Comparison of ENCODE assay signal across 15 cellular contexts in the genomic region with DNA sequence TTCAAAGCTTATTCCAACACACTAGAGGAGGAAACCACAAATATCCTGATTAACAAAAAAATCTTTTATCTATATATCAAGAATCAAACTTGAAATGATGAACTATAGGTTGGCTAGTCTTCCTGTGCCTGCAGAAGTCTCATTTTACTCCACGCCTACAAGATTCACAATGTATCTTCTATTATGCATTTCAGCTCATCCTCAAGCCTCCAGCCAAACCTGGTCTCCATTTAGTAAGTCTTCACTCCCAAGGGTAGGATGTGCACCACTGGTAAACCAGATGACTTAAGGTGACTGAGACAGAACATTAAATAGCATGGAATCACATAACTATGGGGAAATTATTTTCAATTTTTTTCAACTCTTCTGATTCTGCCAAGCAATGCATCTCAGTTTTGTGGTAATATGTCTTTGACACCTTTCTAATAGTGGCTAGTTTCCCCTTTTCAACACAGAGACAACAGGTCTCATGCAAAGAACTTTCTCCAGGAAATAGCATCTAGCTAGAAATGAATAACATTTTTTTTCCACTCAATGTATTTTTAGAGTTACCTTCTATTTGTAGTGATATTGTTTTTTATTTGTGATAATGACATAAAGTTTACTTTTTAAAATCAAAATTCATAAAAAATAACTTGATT.
DNase-seq lines count a peak whose midpoint lies in the region; ATAC-seq, FAIRE-seq and TF ChIP-seq lines count a peak whose summit lies in the region.
"Had no signal": no experiment of that assay in that cellular context is flagged by ENCODE, and none has a peak within 500 bp of the region (broad histone marks: within the 10 kb centered on the region; RNA-seq: fewer than 3 reads in every experiment).

No MANE protein-coding gene starts in this region.

- H2BK5ac ChIP-seq in H9 (ENCODE audit: insufficient read length, low read length): no peak overlapping the region

- H3K27me3 ChIP-seq in H9 (ENCODE audit: insufficient read depth, low read length): no peaks in the 10 kb centered on the region

- no peak overlapping the region for H4K5ac ChIP-seq in H9 (ENCODE audit: insufficient read length, low read depth, low read length)

- H2BK120ac ChIP-seq in H9 (ENCODE audit: low read depth, low read length, poor library complexity, severe bottlenecking): no peak overlapping the region

- peak overlapping the region; percentile 59 for H3K27ac Mint-ChIP-seq in activated T-helper 2 cell treated with anti-CD3 and anti-CD28 coated beads, Interferon-gamma antibody, Interleukin-2, Interleukin-4, amounts not matched to agents 10 μg/mL and 5 μg/mL and 100 μg/mL, durations not matched to agents 14 hours and 24 hours and 36 hours
- no peak overlapping the region for H3K27ac Mint-ChIP-seq in H9
- H3K27ac Mint-ChIP-seq: progenitor cell of endocrine pancreas had no signal

- H3K4me3 Mint-ChIP-seq in activated T-helper 2 cell treated with anti-CD3 and anti-CD28 coated beads, Interferon-gamma antibody, Interleukin-2, Interleukin-4, amounts not matched to agents 10 μg/mL and 5 μg/mL and 100 μg/mL, durations not matched to agents 14 hours and 24 hours and 36 hours (ENCODE audit: low read depth): no peak overlapping the region
- no peak overlapping the region for H3K4me3 Mint-ChIP-seq in H9

- no peak overlapping the region for H3K14ac ChIP-seq in H9 (ENCODE audit: insufficient read depth, low read length)

- H3K79me2 ChIP-seq in H9 (ENCODE audit: insufficient read depth, low read length): 0 out of 2 replicates have a peak, but pooled peaks cover 2% of the 10 kb centered on the region

- ATAC-seq in GM19395 (IDR thresholded peaks at IDR 0.05; ENCODE audit: unreplicated experiment) (peak; percentile 59), HG02870 (IDR thresholded peaks at IDR 0.05; ENCODE audit: unreplicated experiment) (peak; percentile 58), GM21825 (IDR thresholded peaks at IDR 0.05; ENCODE audit: unreplicated experiment) (no peak)

- H2AK5ac ChIP-seq in H9 (ENCODE audit: insufficient read length, low read length): no peak overlapping the region

- no peak overlapping the region for H3K4me2 ChIP-seq in H9 (ENCODE audit: insufficient read depth, insufficient read length, low read length)

- no peak overlapping the region for H3K18ac ChIP-seq in H9 (ENCODE audit: insufficient read length, low read depth, low read length)

- H2BK20ac ChIP-seq in H9 (ENCODE audit: low read depth, low read length, poor library complexity, severe bottlenecking): no peak overlapping the region

- no peaks in the 10 kb centered on the region for H3K9me3 Mint-ChIP-seq in activated T-helper 2 cell treated with anti-CD3 and anti-CD28 coated beads, Interferon-gamma antibody, Interleukin-2, Interleukin-4, amounts not matched to agents 10 μg/mL and 5 μg/mL and 100 μg/mL, durations not matched to agents 14 hours and 24 hours and 36 hours
- H3K9me3 Mint-ChIP-seq in H9: no peaks in the 10 kb centered on the region

- no peak overlapping the region for H3K9ac ChIP-seq in H9 (ENCODE audit: extremely low read depth, insufficient read length, low read length)

- no peaks in the 10 kb centered on the region; the same call in 1 of the 2 replicates for H3K4me1 ChIP-seq in H9 (ENCODE audit: insufficient read depth, low read length)
- H3K4me1 ChIP-seq: HAP-1 had no signal

- no peak overlapping the region for H3K27ac ChIP-seq in H9 (ENCODE audit: insufficient read length, low read depth, low read length)

- H3K23ac ChIP-seq in H9 (ENCODE audit: insufficient read length, low read depth, low read length): no peak overlapping the region

- no peaks in the 10 kb centered on the region for H4K20me1 ChIP-seq in H9 (ENCODE audit: control insufficient read depth, insufficient read depth, insufficient read length)

- H4K91ac ChIP-seq in H9 (ENCODE audit: insufficient read length, low read depth, low read length): no peak overlapping the region

- H2BK12ac ChIP-seq in H9 (ENCODE audit: insufficient read length, low read depth, low read length): no peak overlapping the region

- H2AFZ ChIP-seq in H9 (ENCODE audit: low read length): no peak overlapping the region

- H2BK15ac ChIP-seq in H9 (ENCODE audit: low read depth, low read length): no peak overlapping the region

- H3K79me1 ChIP-seq in H9 (ENCODE audit: insufficient read depth, low read depth, low read length, poor library complexity, severe bottlenecking): no peaks in the 10 kb centered on the region

- no peaks in the 10 kb centered on the region for H3K27me3 Mint-ChIP-seq in activated T-helper 2 cell treated with anti-CD3 and anti-CD28 coated beads, Interferon-gamma antibody, Interleukin-2, Interleukin-4, amounts not matched to agents 10 μg/mL and 5 μg/mL and 100 μg/mL, durations not matched to agents 14 hours and 24 hours and 36 hours (ENCODE audit: low read depth)
- no peaks in the 10 kb centered on the region; the same call in 1 of the 2 replicates for H3K27me3 Mint-ChIP-seq in H9 (ENCODE audit: low read depth)
- H3K27me3 Mint-ChIP-seq: progenitor cell of endocrine pancreas had no signal

- DNase-seq in GM18507 (ENCODE audit: extremely low spot score, insufficient read length, low read depth) (no peak), midbrain (lab: John Stamatoyannopoulos, UW) (no peak), H9 (no peak), amygdala (lab: John Stamatoyannopoulos, UW) (no peak)
- DNase-seq in activated T-helper 2 cell treated with anti-CD3 and anti-CD28 coated beads, Interferon-gamma antibody, Interleukin-2, Interleukin-4, amounts not matched to agents 10 μg/mL and 5 μg/mL and 100 μg/mL, durations not matched to agents 14 hours and 24 hours and 36 hours (ENCODE audit: low spot score): no peak
- DNase-seq: activated CD8-positive, alpha-beta memory T cell treated with anti-CD3 and anti-CD28 coated beads for 24 hours; kidney; NCI-H1930; NCI-H774; stimulated activated CD4-positive, alpha-beta T cell treated with anti-CD3 and anti-CD28 coated beads, Interleukin-15, amount 100 ng/mL, for 24 hours had no signal

- H3K4me1 Mint-ChIP-seq in activated T-helper 2 cell treated with anti-CD3 and anti-CD28 coated beads, Interferon-gamma antibody, Interleukin-2, Interleukin-4, amounts not matched to agents 10 μg/mL and 5 μg/mL and 100 μg/mL, durations not matched to agents 14 hours and 24 hours and 36 hours (ENCODE audit: low read depth): peaks cover 53% of the 10 kb centered on the region
- H3K4me1 Mint-ChIP-seq in H9: peaks cover 15 to 16% of the 10 kb centered on the region in 2 experiments

- TF ChIP-seq CTCF in H9 (conservative IDR thresholded peaks at IDR 0.05): no peak

- H3K36me3 Mint-ChIP-seq in activated T-helper 2 cell treated with anti-CD3 and anti-CD28 coated beads, Interferon-gamma antibody, Interleukin-2, Interleukin-4, amounts not matched to agents 10 μg/mL and 5 μg/mL and 100 μg/mL, durations not matched to agents 14 hours and 24 hours and 36 hours (ENCODE audit: low read depth): peaks cover 30% of the 10 kb centered on the region
- H3K36me3 Mint-ChIP-seq in H9 (ENCODE audit: insufficient read depth in 1 of 3, low read depth in 3 of 3): no peaks in the 10 kb centered on the region; a peak in 1 of 7 replicates

- intact Hi-C loops in activated T-helper 2 cell treated with anti-CD3 and anti-CD28 coated beads, Interferon-gamma antibody, Interleukin-2, Interleukin-4, amounts not matched to agents 10 μg/mL and 5 μg/mL and 100 μg/mL, durations not matched to agents 14 hours and 24 hours and 36 hours (cut with micrococcal nuclease): loop anchor here (5.0 kb wide), 2 partner anchors 49 to 126 kb away; no protein-coding TSS in a partner anchor

- H3T11ph ChIP-seq in H9 (ENCODE audit: low read length): no peak overlapping the region

- no peak overlapping the region for H3K4ac ChIP-seq in H9 (ENCODE audit: low read depth, low read length)

- H3K9me3 ChIP-seq in H9 (ENCODE audit: control insufficient read depth, low read depth, low read length): no peaks in the 10 kb centered on the region
- H3K9me3 ChIP-seq: HAP-1 had no signal

- H3K23me2 ChIP-seq in H9 (ENCODE audit: insufficient read length, low read depth, low read length, poor library complexity, severe bottlenecking): no peaks in the 10 kb centered on the region

- no peak overlapping the region for H3K56ac ChIP-seq in H9 (ENCODE audit: insufficient read length, low read depth, low read length)

- peak; percentile 88 for FAIRE-seq in GM18507 (lab: Jason Lieb, UNC)
- FAIRE-seq: kidney had no signal

- no CpG with 5 or more reads among the region's 1 CpG for WGBS in H9 (ENCODE audit: extremely low coverage, insufficient read length, low lambda C conversion rate)

- H4K8ac ChIP-seq in H9 (replicated peaks; ENCODE audit: insufficient read length, low read depth, low read length): no peak overlapping the region
